ENCODE assay signal across 8 cellular contexts in the genomic region with DNA sequence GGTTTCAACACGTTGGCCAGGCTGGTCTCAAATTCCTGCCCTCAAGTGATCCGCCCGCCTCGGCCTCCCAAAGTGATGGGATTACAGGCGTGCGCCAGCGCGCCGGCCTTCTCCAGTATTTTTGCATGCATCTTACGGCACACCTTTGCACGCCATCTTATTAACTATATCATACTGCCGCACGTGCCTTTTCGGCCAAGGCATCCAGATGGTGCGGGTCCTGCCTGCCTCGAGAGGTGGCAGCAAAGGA. TPM values are rescaled to one million over a fixed set of nuclear protein-coding genes. Genes with fewer than 3 reads are reported as not detected.
A peak's percentile ranks its signal among the peaks of the same experiment; 100 is the strongest.
DNase-seq lines count a peak whose midpoint lies in the region; ATAC-seq and TF ChIP-seq lines count a peak whose summit lies in the region.

No MANE protein-coding gene starts in this region.

- TF ChIP-seq RAD21 in liver (IDR thresholded peaks at IDR 0.05): peak; percentile 42 to 53

- H3K4me1 ChIP-seq in liver (ENCODE audit: control insufficient read depth in 4 of 4, insufficient read depth in 4 of 4, low read length in 3 of 4): peaks cover 1 to 20% (median 9%) of the 10 kb centered on the region in 4 donors
- H3K4me1 ChIP-seq in urinary bladder (ENCODE audit: insufficient read depth): no peaks in the 10 kb centered on the region

- H3K9me3 ChIP-seq in liver (ENCODE audit: control insufficient read depth in 4 of 4, low read length in 3 of 4): no peaks in the 10 kb centered on the region

- DNase-seq in GM06990 (ENCODE audit: extremely low read depth, insufficient read length) (no peak), LHCN-M2 (ENCODE audit: low read depth) (peak; percentile 85), amniotic epithelial cell (ENCODE audit: low read depth) (peak; percentile 64), mesenteric fat pad (ENCODE audit: low spot score) (no peak)
- DNase-seq in activated CD4-positive, CD25-positive, alpha-beta regulatory T cell treated with anti-CD3 and anti-CD28 coated beads, Interleukin-2, amount 50 U/mL, for 72 hours: no peak

- WGBS in liver: 2% methylated on average over 16 of the region's 16 CpGs
- 1% methylated on average over 16 of the region's 16 CpGs for WGBS in urinary bladder

- no peak overlapping the region for H3K9ac ChIP-seq in liver (ENCODE audit: low read depth in 1 of 2, low read length in 2 of 2)

- H3K4me3 ChIP-seq in GM06990 (replicated peaks; ENCODE audit: low read depth, low read length) (peak overlapping the region; percentile 88), liver (ENCODE audit: low read depth in 1 of 3, low read length in 3 of 3) (peak overlapping the region; percentile 61 to 91 (median 78)), urinary bladder (ENCODE audit: low read depth, low read length) (peak overlapping the region; percentile 81)

- TF ChIP-seq CTCF in GM06990 (IDR thresholded peaks at IDR 0.05; ENCODE audit: insufficient read depth, low read length, poor library complexity, severe bottlenecking) (peak; percentile 46), liver (IDR thresholded peaks at IDR 0.05; ENCODE audit: low read depth, low read length, missing input control) (peak; percentile 39)

- H3K36me3 ChIP-seq in GM06990 (ENCODE audit: control insufficient read depth, insufficient read depth, low read length) (peaks cover 4% of the 10 kb centered on the region; the same call in 1 of the 2 replicates), liver (ENCODE audit: control insufficient read depth in 4 of 4, insufficient read depth in 3 of 4, low read depth in 1 of 4, low read length in 3 of 4) (peaks cover 4 to 9% (median 5%) of the 10 kb centered on the region in 4 donors), urinary bladder (ENCODE audit: insufficient read depth) (no peaks in the 10 kb centered on the region)

- H3K27ac ChIP-seq in liver (ENCODE audit: low read depth in 1 of 2, low read length in 2 of 2): peak overlapping the region; percentile 76 to 92
- peak overlapping the region; percentile 96 for H3K27ac ChIP-seq in urinary bladder (ENCODE audit: low read depth)

- H3K27me3 ChIP-seq in GM06990 (replicated peaks; ENCODE audit: control insufficient read depth, insufficient read depth, low read length) (no peaks in the 10 kb centered on the region), liver (ENCODE audit: control insufficient read depth in 4 of 4, insufficient read depth in 4 of 4, low read length in 3 of 4) (no peaks in the 10 kb centered on the region)

- no peak for ATAC-seq in HG03469 (IDR thresholded peaks at IDR 0.05; ENCODE audit: unreplicated experiment)

TF ChIP-seq in liver, 16 proteins besides CTCF, POLR2A, EP300 and RAD21:
- TF ChIP-seq HNF4G (IDR thresholded peaks at IDR 0.05): no peak
- no peak for TF ChIP-seq EGR1 (IDR thresholded peaks at IDR 0.05; ENCODE audit: low read depth in 2 of 2)
- TF ChIP-seq YY1 (IDR thresholded peaks at IDR 0.05): peak; percentile 9
- TF ChIP-seq SP1 (IDR thresholded peaks at IDR 0.05): no peak
- TF ChIP-seq FOXA1 (IDR thresholded peaks at IDR 0.05): no peak
- peak in 1 of 2 donors; percentile 8 for TF ChIP-seq RXRA (IDR thresholded peaks at IDR 0.05)
- TF ChIP-seq, protein P1, sequence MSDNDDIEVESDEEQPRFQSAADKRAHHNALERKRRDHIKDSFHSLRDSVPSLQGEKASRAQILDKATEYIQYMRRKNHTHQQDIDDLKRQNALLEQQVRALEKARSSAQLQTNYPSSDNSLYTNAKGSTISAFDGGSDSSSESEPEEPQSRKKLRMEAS (IDR thresholded peaks at IDR 0.05): peak; percentile 43
- TF ChIP-seq, protein P2, sequence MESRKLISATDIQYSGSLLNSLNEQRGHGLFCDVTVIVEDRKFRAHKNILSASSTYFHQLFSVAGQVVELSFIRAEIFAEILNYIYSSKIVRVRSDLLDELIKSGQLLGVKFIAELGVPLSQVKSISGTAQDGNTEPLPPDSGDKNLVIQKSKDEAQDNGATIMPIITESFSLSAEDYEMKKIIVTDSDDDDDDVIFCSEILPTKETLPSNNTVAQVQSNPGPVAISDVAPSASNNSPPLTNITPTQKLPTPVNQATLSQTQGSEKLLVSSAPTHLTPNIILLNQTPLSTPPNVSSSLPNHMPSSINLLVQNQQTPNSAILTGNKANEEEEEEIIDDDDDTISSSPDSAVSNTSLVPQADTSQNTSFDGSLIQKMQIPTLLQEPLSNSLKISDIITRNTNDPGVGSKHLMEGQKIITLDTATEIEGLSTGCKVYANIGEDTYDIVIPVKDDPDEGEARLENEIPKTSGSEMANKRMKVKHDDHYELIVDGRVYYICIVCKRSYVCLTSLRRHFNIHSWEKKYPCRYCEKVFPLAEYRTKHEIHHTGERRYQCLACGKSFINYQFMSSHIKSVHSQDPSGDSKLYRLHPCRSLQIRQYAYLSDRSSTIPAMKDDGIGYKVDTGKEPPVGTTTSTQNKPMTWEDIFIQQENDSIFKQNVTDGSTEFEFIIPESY (IDR thresholded peaks at IDR 0.05): no peak

RNA-seq across cellular contexts. Expression of a gene that starts 0.8 kb away (rescaled TPM):
- 22.2 and 24.7 TPM in 2 replicates for total RNA-seq in LHCN-M2 (2014; rRNA removed)
- 16.3 TPM for polyA plus RNA-seq in LHCN-M2 (2012)
- 10 to 100 TPM; 20.0 to 24.2 TPM for total RNA-seq in liver
- 1 to 10 TPM; 7.2 to 7.8 TPM for polyA plus RNA-seq in liver
- 32.9 TPM for total RNA-seq in urinary bladder
- 39.3 TPM for polyA plus RNA-seq in urinary bladder
- 29.1 TPM for total RNA-seq in mesenteric fat pad

RNA-seq across cellular contexts. Expression of a gene that starts 14.5 kb away (rescaled TPM):
- total RNA-seq in LHCN-M2 (2014; rRNA removed): 108 and 132 TPM in 2 replicates
- 107 TPM for polyA plus RNA-seq in LHCN-M2 (2012)
- total RNA-seq in liver: 10 to 100 TPM in 1 of 2 donors, 1 to 10 TPM in 1; 5.5 to 17.0 TPM
- polyA plus RNA-seq in liver: 10 to 100 TPM; 12.0 to 17.7 TPM
- 12.7 TPM for total RNA-seq in urinary bladder
- 20.0 TPM for polyA plus RNA-seq in urinary bladder
- 22.1 TPM for total RNA-seq in mesenteric fat pad

RNA-seq across cellular contexts. Expression of a gene that starts 33.4 kb away (rescaled TPM):
- total RNA-seq in LHCN-M2 (2014; rRNA removed) (12.7 and 13.5 TPM in 2 replicates), liver (10 to 100 TPM in 1 of 2 donors, 1 to 10 TPM in 1; 7.4 to 25.0 TPM), urinary bladder (9.7 TPM), mesenteric fat pad (27.0 TPM)
- polyA plus RNA-seq in LHCN-M2 (2012): 8.6 TPM
- polyA plus RNA-seq in liver (10 to 100 TPM in 1 of 2 donors, 1 to 10 TPM in 1; 6.4 to 19.7 TPM), urinary bladder (25.9 TPM)

Comparison
In these comparisons a context has a peak if more than half of its experiments do, and no peak if none do; other contexts are left out.
1. DNase-seq: peak in LHCN-M2 (single experiment) and amniotic epithelial cell (single experiment); none in GM06990 (single experiment), activated CD4-positive, CD25-positive, alpha-beta regulatory T cell treated with anti-CD3 and anti-CD28 coated beads, Interleukin-2, amount 50 U/mL, for 72 hours (single experiment) and mesenteric fat pad (single experiment).
2. Peak in every context shown above with its lines, with median percentiles within 50 percentile points of each other: H3K4me3 ChIP-seq.